In the genomic region with DNA sequence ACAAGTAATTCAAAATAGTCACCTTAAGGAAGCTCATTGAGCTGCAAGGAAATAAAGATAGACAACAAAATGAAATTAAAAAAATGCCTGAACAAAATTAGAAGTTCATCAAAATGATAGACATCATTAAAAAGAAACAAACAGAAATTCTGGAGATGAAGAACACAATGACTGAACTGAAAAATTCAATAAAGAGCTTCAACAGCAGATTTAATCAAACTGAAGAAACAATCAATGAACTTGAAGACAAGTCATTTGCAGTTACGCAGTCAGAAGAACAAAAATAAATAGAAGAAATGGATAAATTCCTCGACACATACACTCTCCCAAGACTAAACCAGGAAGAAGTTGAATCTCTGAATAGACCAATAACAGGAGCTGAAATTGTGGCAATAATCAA, we compare ENCODE assay signal across 8 cellular contexts.
"Had no signal": no experiment of that assay in that cellular context is flagged by ENCODE, and none has a peak within 500 bp of the region (broad histone marks: within the 10 kb centered on the region; RNA-seq: fewer than 3 reads in every experiment).

No MANE protein-coding gene starts in this region.

- H3K36me3 ChIP-seq: HAP-1 had no signal

- H3K27ac Mint-ChIP-seq: IgD-negative memory B cell had no signal

- H3K27me3 Mint-ChIP-seq: IgD-negative memory B cell had no signal

- H3K9me3 ChIP-seq: HAP-1 had no signal

- H3K4me3 ChIP-seq: GM23248, HAP-1 had no signal

- H3K4me3 Mint-ChIP-seq: IgD-negative memory B cell had no signal

- H3K27ac ChIP-seq: GM23248, KMS-11 had no signal

- H3K4me1 Mint-ChIP-seq: IgD-negative memory B cell had no signal

- H3K4me1 ChIP-seq: HAP-1 had no signal

- H3K9ac ChIP-seq: GM23248, KMS-11 had no signal

- ATAC-seq: HCT116 had no signal

- DNase-seq: GM23248, GOT3, H7, KBM-7 had no signal
